10 cellular contexts compared by ENCODE assay signal in the genomic region with DNA sequence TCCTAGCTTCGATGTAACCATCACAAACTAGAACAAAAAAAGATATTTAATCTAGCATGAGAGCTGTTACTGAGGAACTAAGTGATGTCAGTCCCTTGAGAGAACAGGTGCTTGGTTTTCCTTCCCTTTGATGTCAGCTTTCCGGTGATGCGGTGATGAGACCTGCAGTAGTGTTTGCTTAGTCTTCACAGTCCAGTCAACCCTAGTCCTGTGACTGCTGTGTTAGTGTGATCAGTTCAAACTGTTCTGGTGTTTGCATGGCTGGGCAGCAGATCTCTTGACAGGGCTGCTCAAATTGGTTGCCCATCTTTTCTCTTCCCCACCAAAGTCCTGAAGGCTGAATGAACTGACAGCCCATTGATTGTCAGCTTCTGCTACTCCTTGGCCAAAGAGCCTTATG.
DNase-seq lines count a peak whose midpoint lies in the region; ATAC-seq and TF ChIP-seq lines count a peak whose summit lies in the region.
"Had no signal": no experiment of that assay in that cellular context is flagged by ENCODE, and none has a peak within 500 bp of the region (broad histone marks: within the 10 kb centered on the region; RNA-seq: fewer than 3 reads in every experiment).

No MANE protein-coding gene starts in this region.

- H3K27ac ChIP-seq in upper lobe of left lung: no peak overlapping the region
- H3K27ac ChIP-seq: esophagus muscularis mucosa, HL-60 had no signal

- peak; percentile 89 for ATAC-seq in GM19463 (IDR thresholded peaks at IDR 0.05; ENCODE audit: unreplicated experiment)
- ATAC-seq in HG03342 (IDR thresholded peaks at IDR 0.05; ENCODE audit: unreplicated experiment): peak; percentile 89
- ATAC-seq in activated CD8-positive, alpha-beta T cell treated with anti-CD3 and anti-CD28 coated beads for 36 hours: no peak
- no peak for ATAC-seq in HG03025 (IDR thresholded peaks at IDR 0.05; ENCODE audit: low FRiP score, unreplicated experiment)
- ATAC-seq in upper lobe of left lung (ENCODE audit: low FRiP score in 2 of 2): no peak

- H3K4me3 ChIP-seq in lower leg skin (ENCODE audit: low read depth, poor library complexity, severe bottlenecking) (no peak overlapping the region), upper lobe of left lung (no peak overlapping the region)
- H3K4me3 ChIP-seq: esophagus muscularis mucosa had no signal

- TF ChIP-seq EP300 in upper lobe of left lung (IDR thresholded peaks at IDR 0.05): no peak

- no peaks in the 10 kb centered on the region for H3K36me3 ChIP-seq in upper lobe of left lung
- H3K36me3 ChIP-seq: esophagus muscularis mucosa had no signal

- H3K4me3 Mint-ChIP-seq in activated CD8-positive, alpha-beta T cell treated with anti-CD3 and anti-CD28 coated beads for 36 hours: no peak overlapping the region

- no peak for TF ChIP-seq CTCF in activated CD8-positive, alpha-beta T cell treated with anti-CD3 and anti-CD28 coated beads for 36 hours (IDR thresholded peaks at IDR 0.05)
- no peak for TF ChIP-seq CTCF in lower leg skin (IDR thresholded peaks at IDR 0.05)
- TF ChIP-seq CTCF in upper lobe of left lung (IDR thresholded peaks at IDR 0.05): no peak

- CTCF ChIA-PET in activated CD8-positive, alpha-beta T cell treated with anti-CD3 and anti-CD28 coated beads for 36 hours (lab: Charles Lee): no interaction called here

- intact Hi-C loops in activated CD8-positive, alpha-beta T cell treated with anti-CD3 and anti-CD28 coated beads for 36 hours (cut with micrococcal nuclease): no loop called here
- intact Hi-C loops in lower leg skin (cut with DNase I; ENCODE audit: low total_unique reads): no loop called here

- no peaks in the 10 kb centered on the region for H3K4me1 ChIP-seq in upper lobe of left lung
- H3K4me1 ChIP-seq: esophagus muscularis mucosa had no signal

- H3K27me3 Mint-ChIP-seq in activated CD8-positive, alpha-beta T cell treated with anti-CD3 and anti-CD28 coated beads for 36 hours: no peaks in the 10 kb centered on the region

- no peak for TF ChIP-seq POLR2A in lower leg skin (IDR thresholded peaks at IDR 0.05)
- no peak for TF ChIP-seq POLR2A in upper lobe of left lung (IDR thresholded peaks at IDR 0.05)

- WGBS in lower leg skin, 2 donors: 78 to 85% methylated on average over 3 of the region's 3 CpGs
- WGBS in upper lobe of left lung, 2 donors: 68 to 79% methylated on average over 3 of the region's 3 CpGs

- H3K27ac Mint-ChIP-seq in activated CD8-positive, alpha-beta T cell treated with anti-CD3 and anti-CD28 coated beads for 36 hours: no peak overlapping the region

- peaks cover 3% of the 10 kb centered on the region for H3K4me1 Mint-ChIP-seq in activated CD8-positive, alpha-beta T cell treated with anti-CD3 and anti-CD28 coated beads for 36 hours (ENCODE audit: low read depth)

- H3K36me3 Mint-ChIP-seq in activated CD8-positive, alpha-beta T cell treated with anti-CD3 and anti-CD28 coated beads for 36 hours (ENCODE audit: low read depth): no peaks in the 10 kb centered on the region

- no peaks in the 10 kb centered on the region for H3K27me3 ChIP-seq in upper lobe of left lung
- H3K27me3 ChIP-seq: esophagus muscularis mucosa had no signal

- H3K9me3 ChIP-seq in upper lobe of left lung: no peaks in the 10 kb centered on the region
- H3K9me3 ChIP-seq: esophagus muscularis mucosa had no signal

- POLR2A ChIA-PET in activated CD8-positive, alpha-beta T cell treated with anti-CD3 and anti-CD28 coated beads for 36 hours (lab: Charles Lee): no interaction called here

- DNase-seq in DMS53 (lab: John Stamatoyannopoulos, UW): peak; percentile 97
- peak; percentile 5 for DNase-seq in activated CD8-positive, alpha-beta T cell treated with anti-CD3 and anti-CD28 coated beads for 36 hours
- DNase-seq in lower leg skin (ENCODE audit: low spot score in 2 of 2): no peak
- DNase-seq in upper lobe of left lung: no peak
- no peak for DNase-seq in glomerular visceral epithelial cell (ENCODE audit: extremely low spot score)

- no peaks in the 10 kb centered on the region for H3K9me3 Mint-ChIP-seq in activated CD8-positive, alpha-beta T cell treated with anti-CD3 and anti-CD28 coated beads for 36 hours

Comparison
In these comparisons a context has a peak if more than half of its experiments do, and no peak if none do; other contexts are left out.
1. DNase-seq: peak in DMS53 (single experiment) and activated CD8-positive, alpha-beta T cell treated with anti-CD3 and anti-CD28 coated beads for 36 hours (single experiment); none in lower leg skin (0 of 2), upper lobe of left lung (0 of 2) and glomerular visceral epithelial cell (single experiment).
2. ATAC-seq: peak in GM19463 (single experiment) and HG03342 (single experiment); none in activated CD8-positive, alpha-beta T cell treated with anti-CD3 and anti-CD28 coated beads for 36 hours (single experiment), HG03025 (single experiment) and upper lobe of left lung (0 of 2).